Comparison of ENCODE assay signal across 11 cellular contexts in genomic region chr1:84683508-84683907, GRCh38.
"Had no signal": no experiment of that assay in that cellular context is flagged by ENCODE, and none has a peak within 500 bp of the region (broad histone marks: within the 10 kb centered on the region; RNA-seq: fewer than 3 reads in every experiment).

No MANE protein-coding gene starts in this region.

- H3K27ac ChIP-seq: GM23248 had no signal

- DNase-seq: GM23248, GOT3, H7, H9, HCEC 1CT, HFFc6 had no signal

- H2AFZ ChIP-seq: GM23248, GM23338 had no signal

- ATAC-seq: GM23338, HCT116 had no signal

- H3K4me3 ChIP-seq: GM23248, GM23338, HAP-1 had no signal

- H3K9me3 Mint-ChIP-seq: GM23338, H9, HFFc6 had no signal

- FAIRE-seq: H1, H54 had no signal

- H3K4me2 ChIP-seq: GM23338 had no signal

- H3K9me3 ChIP-seq: HAP-1 had no signal

- H3K9ac ChIP-seq: GM23248 had no signal

- H3K4me3 Mint-ChIP-seq: GM23338, H9, HFFc6 had no signal

- H3K27ac Mint-ChIP-seq: H9, HFFc6 had no signal

- H3K36me3 ChIP-seq: HAP-1 had no signal
